In genomic region chr5:305459-305858, GRCh38 we compare ENCODE assay signal across 18 cellular contexts. TPM values are rescaled to one million over a fixed set of nuclear protein-coding genes. Genes with fewer than 3 reads are reported as not detected.
DNase-seq lines count a peak whose midpoint lies in the region; ATAC-seq and TF ChIP-seq lines count a peak whose summit lies in the region.
"Had no signal": no experiment of that assay in that cellular context is flagged by ENCODE, and none has a peak within 500 bp of the region (broad histone marks: within the 10 kb centered on the region; RNA-seq: fewer than 3 reads in every experiment).

No MANE protein-coding gene starts in this region.

- peak in 1 of 2 donors; percentile 15 for ATAC-seq in natural killer cell treated with Interleukin-12 subunit alpha and Interleukin-12 subunit beta and Interleukin-15 and Interleukin-18, amount 100 ng/mL, for 72 hours
- ATAC-seq in natural killer cell (no peak), sciatic nerve (no peak)
- ATAC-seq: HCT116, Right ventricle myocardium inferior had no signal

- H3K36me3 Mint-ChIP-seq in natural killer cell treated with Interleukin-12 subunit alpha and Interleukin-12 subunit beta and Interleukin-15 and Interleukin-18, amount 100 ng/mL, for 72 hours: no peaks in the 10 kb centered on the region
- H3K36me3 Mint-ChIP-seq in natural killer cell: no peaks in the 10 kb centered on the region
- H3K36me3 Mint-ChIP-seq in chondrocyte (ENCODE audit: low read depth): peaks cover 3% of the 10 kb centered on the region

- H3K4me3 ChIP-seq in esophagus muscularis mucosa: no peak overlapping the region
- H3K4me3 ChIP-seq: Peyer's patch had no signal

- no peaks in the 10 kb centered on the region for H3K27me3 ChIP-seq in esophagus muscularis mucosa
- H3K27me3 ChIP-seq: Peyer's patch had no signal

- WGBS in esophagus muscularis mucosa: 96% methylated on average over 14 of the region's 14 CpGs

- peak; percentile 32 for DNase-seq in natural killer cell treated with Interleukin-12 subunit alpha and Interleukin-12 subunit beta and Interleukin-15 and Interleukin-18, amount 100 ng/mL, for 72 hours (ENCODE audit: low spot score)
- DNase-seq in natural killer cell (no peak), chondrocyte (ENCODE audit: low spot score) (peak; percentile 52), sciatic nerve (ENCODE audit: low spot score) (peak; percentile 36), SHP77 (lab: John Stamatoyannopoulos, UW) (no peak), esophagus muscularis mucosa (ENCODE audit: extremely low spot score) (no peak), A172 (ENCODE audit: low spot score) (no peak)
- DNase-seq: CD4-positive, CD25-positive, alpha-beta regulatory T cell; COR-L47; NCI-H1105; NCI-H146; NCI-H2029; NCI-H524; NCI-H774 had no signal

- no peaks in the 10 kb centered on the region for H3K9me3 ChIP-seq in esophagus muscularis mucosa
- H3K9me3 ChIP-seq: Peyer's patch had no signal

- H3K27me3 Mint-ChIP-seq in natural killer cell treated with Interleukin-12 subunit alpha and Interleukin-12 subunit beta and Interleukin-15 and Interleukin-18, amount 100 ng/mL, for 72 hours: no peaks in the 10 kb centered on the region
- no peaks in the 10 kb centered on the region for H3K27me3 Mint-ChIP-seq in natural killer cell (ENCODE audit: low read depth in 2 of 2)
- H3K27me3 Mint-ChIP-seq in chondrocyte (ENCODE audit: low read depth): no peaks in the 10 kb centered on the region
- H3K27me3 Mint-ChIP-seq: CD4-positive, CD25-positive, alpha-beta regulatory T cell; IgD-negative memory B cell had no signal

- no peaks in the 10 kb centered on the region for H3K9me3 Mint-ChIP-seq in natural killer cell treated with Interleukin-12 subunit alpha and Interleukin-12 subunit beta and Interleukin-15 and Interleukin-18, amount 100 ng/mL, for 72 hours
- H3K9me3 Mint-ChIP-seq in natural killer cell (no peaks in the 10 kb centered on the region), chondrocyte (ENCODE audit: low read depth) (no peaks in the 10 kb centered on the region)
- H3K9me3 Mint-ChIP-seq: CD4-positive, CD25-positive, alpha-beta regulatory T cell; IgD-negative memory B cell had no signal

- no peak for TF ChIP-seq POLR2A in esophagus muscularis mucosa (IDR thresholded peaks at IDR 0.05; ENCODE audit: low read depth)

- H3K27ac ChIP-seq in esophagus muscularis mucosa (replicated peaks in 1 of 4): no peak overlapping the region
- H3K27ac ChIP-seq: Peyer's patch had no signal

- H3K27ac Mint-ChIP-seq in natural killer cell treated with Interleukin-12 subunit alpha and Interleukin-12 subunit beta and Interleukin-15 and Interleukin-18, amount 100 ng/mL, for 72 hours: no peak overlapping the region
- H3K27ac Mint-ChIP-seq in natural killer cell (no peak overlapping the region), chondrocyte (ENCODE audit: unreplicated experiment) (no peak overlapping the region)
- H3K27ac Mint-ChIP-seq: CD4-positive, CD25-positive, alpha-beta regulatory T cell; IgD-negative memory B cell had no signal

- no peak for TF ChIP-seq CTCF in natural killer cell (IDR thresholded peaks at IDR 0.05)
- no peak for TF ChIP-seq CTCF in chondrocyte (IDR thresholded peaks at IDR 0.05)
- no peak for TF ChIP-seq CTCF in esophagus muscularis mucosa (IDR thresholded peaks at IDR 0.05)

- intact Hi-C loops in natural killer cell (cut with micrococcal nuclease): no loop called here
- intact Hi-C loops in sciatic nerve (cut with DNase I): no loop called here
- intact Hi-C loops in esophagus muscularis mucosa (cut with DNase I): no loop called here

- H3K36me3 ChIP-seq in esophagus muscularis mucosa: peaks cover 19 to 54% (median 39%) of the 10 kb centered on the region in 4 donors

- peaks cover 6 to 17% of the 10 kb centered on the region in 2 donors for H3K4me1 Mint-ChIP-seq in natural killer cell treated with Interleukin-12 subunit alpha and Interleukin-12 subunit beta and Interleukin-15 and Interleukin-18, amount 100 ng/mL, for 72 hours (ENCODE audit: low read depth in 2 of 2)
- peaks cover 15 to 22% of the 10 kb centered on the region in 2 donors for H3K4me1 Mint-ChIP-seq in natural killer cell
- peaks cover 14% of the 10 kb centered on the region for H3K4me1 Mint-ChIP-seq in chondrocyte (ENCODE audit: low read depth)

- no peak overlapping the region for H3K4me3 Mint-ChIP-seq in natural killer cell treated with Interleukin-12 subunit alpha and Interleukin-12 subunit beta and Interleukin-15 and Interleukin-18, amount 100 ng/mL, for 72 hours
- H3K4me3 Mint-ChIP-seq in natural killer cell (no peak overlapping the region), chondrocyte (ENCODE audit: unreplicated experiment) (no peak overlapping the region)
- H3K4me3 Mint-ChIP-seq: CD4-positive, CD25-positive, alpha-beta regulatory T cell; IgD-negative memory B cell had no signal

- peaks cover 5 to 15% (median 10%) of the 10 kb centered on the region in 4 donors for H3K4me1 ChIP-seq in esophagus muscularis mucosa

- TF ChIP-seq EP300 in esophagus muscularis mucosa (IDR thresholded peaks at IDR 0.05): no peak

RNA-seq across cellular contexts. Expression of gene AHRR, which starts 16.1 kb away (rescaled TPM):
- 10 to 100 TPM in 1 of 2 donors, 1 to 10 TPM in 1; 4.1 to 11.0 TPM for total RNA-seq in natural killer cell treated with Interleukin-12 subunit alpha and Interleukin-12 subunit beta and Interleukin-15 and Interleukin-18, amount 100 ng/mL, for 72 hours
- total RNA-seq in natural killer cell: 1 to 10 TPM in 2 of 3 donors, under 1 TPM in 1; 0.88 to 1.4 (median 1.2) TPM
- total RNA-seq in chondrocyte: 9.3 to 17.3 TPM (median 13.4 TPM) in 3 replicates
- 5.1 TPM for total RNA-seq in sciatic nerve
- total RNA-seq in esophagus muscularis mucosa: 1 to 10 TPM in 2 of 4 donors, under 1 TPM in 2; 0.33 to 5.5 (median 0.86) TPM
- 1.2 and 1.4 TPM in 2 replicates for total RNA-seq in A172 (2014; rRNA removed; shearing (Covaris generic))

RNA-seq across cellular contexts. Expression of gene PDCD6, which starts 34.0 kb away (rescaled TPM):
- 10 to 100 TPM; 71.5 to 85.9 TPM for total RNA-seq in natural killer cell treated with Interleukin-12 subunit alpha and Interleukin-12 subunit beta and Interleukin-15 and Interleukin-18, amount 100 ng/mL, for 72 hours
- 10 to 100 TPM; 49.6 to 65.6 (median 57.7) TPM for total RNA-seq in natural killer cell
- total RNA-seq in chondrocyte: 71.9 to 89.8 TPM (median 74.0 TPM) in 3 replicates
- total RNA-seq in sciatic nerve: 70.3 TPM
- 10 to 100 TPM; 38.6 to 66.1 (median 56.9) TPM for total RNA-seq in esophagus muscularis mucosa
- total RNA-seq in A172 (2014; rRNA removed; shearing (Covaris generic)): 98.6 and 117 TPM in 2 replicates

Comparison
In these comparisons a context has a peak if more than half of its experiments do, and no peak if none do; other contexts are left out.
1. DNase-seq: peak in natural killer cell treated with Interleukin-12 subunit alpha and Interleukin-12 subunit beta and Interleukin-15 and Interleukin-18, amount 100 ng/mL, for 72 hours (single experiment), chondrocyte (single experiment) and sciatic nerve (single experiment); none in natural killer cell (single experiment), SHP77 (0 of 2), esophagus muscularis mucosa (single experiment) and A172 (single experiment).